ENCODE assay signal across 8 cellular contexts in the genomic region with DNA sequence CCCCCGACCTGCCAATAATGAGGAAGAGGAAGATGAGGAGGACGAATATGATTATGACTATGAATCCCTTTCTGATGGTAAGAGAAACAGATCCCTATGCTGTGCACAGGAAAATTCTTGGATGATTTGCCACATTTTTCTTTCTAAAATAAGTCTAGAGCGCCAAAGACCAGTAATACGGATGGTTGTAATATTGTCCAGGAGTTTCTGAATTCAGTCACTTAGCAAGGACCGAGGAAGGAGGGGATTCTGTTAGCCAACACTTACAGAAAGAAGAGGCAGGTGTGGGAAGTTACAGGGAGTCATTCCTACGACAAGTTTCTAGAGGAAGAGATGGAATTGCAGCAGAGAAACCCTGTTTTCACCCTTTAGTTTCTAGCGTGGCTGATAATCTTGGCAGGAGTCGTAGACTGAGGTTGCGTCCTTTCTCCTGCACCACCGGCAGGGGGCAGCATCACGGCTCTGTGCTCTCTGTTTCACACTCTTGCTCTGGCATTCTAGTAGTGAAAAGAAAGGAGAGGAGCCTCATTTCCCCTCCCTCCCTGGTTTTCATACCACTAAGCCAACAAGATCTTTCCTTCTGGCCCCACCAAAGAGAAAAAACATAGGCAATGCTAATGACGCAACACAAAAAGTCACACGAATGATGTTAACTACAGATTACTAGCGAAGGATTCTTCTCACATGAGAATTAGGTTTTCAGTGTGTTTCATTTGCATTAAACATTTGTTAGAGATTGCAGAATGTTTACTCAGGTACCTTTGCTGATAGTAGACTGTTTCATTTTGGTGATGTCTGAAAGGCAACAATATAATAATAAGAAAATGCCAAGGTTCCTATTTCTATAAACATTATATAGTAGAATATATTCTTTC.
DNase-seq lines count a peak whose midpoint lies in the region; ATAC-seq and TF ChIP-seq lines count a peak whose summit lies in the region.

No MANE protein-coding gene starts in this region.

- H3K27me3 Mint-ChIP-seq in Caco-2 (ENCODE audit: insufficient read depth, unreplicated experiment) (no peaks in the 10 kb centered on the region), T-cell (peaks cover 13 to 32% of the 10 kb centered on the region in 2 donors)

- DNase-seq in Caco-2 = peak; percentile 56 to 79
- DNase-seq in KBM-7 = peak; percentile 60
- DNase-seq in T-cell = peak in 32 of 34 experiments; percentile 1 to 49 (median 29)
- peak; percentile 41 to 58 (median 48) for DNase-seq in adrenal gland
- peak in 33 of 51 donors; percentile 1 to 58 (median 11) for DNase-seq in hypothalamus (lab: John Stamatoyannopoulos, UW)
- peak; percentile 9 to 35 for DNase-seq in stimulated activated CD4-positive, alpha-beta T cell treated with anti-CD3 and anti-CD28 coated beads, Interleukin-1b, Interleukin-23, amount 100 ng/mL, for 1 hour (ENCODE audit: low read depth in 2 of 2)
- no peak for DNase-seq in amniotic stem cell (lab: John Stamatoyannopoulos, UW)

- H3K36me3 ChIP-seq in Caco-2 (ENCODE audit: control insufficient read depth, insufficient read depth, low read length) = no peaks in the 10 kb centered on the region
- H3K36me3 ChIP-seq in adrenal gland (replicated peaks in 1 of 2) = no peaks in the 10 kb centered on the region

- no peaks in the 10 kb centered on the region for H3K27me3 ChIP-seq in Caco-2 (replicated peaks; ENCODE audit: control insufficient read depth, insufficient read depth, low read length)
- no peaks in the 10 kb centered on the region for H3K27me3 ChIP-seq in adrenal gland

- ATAC-seq in GM19455 (IDR thresholded peaks at IDR 0.05; ENCODE audit: unreplicated experiment) = peak; percentile 81
- ATAC-seq in T-cell (replicated peaks in 1 of 4) = peak in 3 of 4 experiments; percentile 48 to 63 (median 56)

- no TSS peak for BruUV-seq in Caco-2 (replicated peaks; lab: Mats Ljungman, UMichigan)

- 49 to 58% (median 52%) methylated on average over 14 of the region's 14 CpGs for WGBS in adrenal gland, 4 donors

- TF ChIP-seq POLR2A in adrenal gland (IDR thresholded peaks at IDR 0.05) = no peak

- H3K4me1 ChIP-seq in Caco-2 (no peaks in the 10 kb centered on the region), adrenal gland (replicated peaks in 1 of 2) (peaks cover 0 to 16% of the 10 kb centered on the region in 2 donors)

- TF ChIP-seq CTCF in Caco-2 (IDR thresholded peaks at IDR 0.05; ENCODE audit: insufficient read depth in 1 of 2, low read depth in 1 of 2, low read length in 1 of 2, severe bottlenecking in 1 of 2, unreplicated experiment in 1 of 2) (peak; percentile 93 to 95), adrenal gland (IDR thresholded peaks at IDR 0.05) (peak; percentile 71 to 94 (median 76))

- H3K36me3 Mint-ChIP-seq in Caco-2 (ENCODE audit: insufficient read depth, unreplicated experiment) (peaks cover 17% of the 10 kb centered on the region), T-cell (no peaks in the 10 kb centered on the region)

- H3K4me1 Mint-ChIP-seq in Caco-2 (ENCODE audit: low read depth, unreplicated experiment) = peaks cover 9% of the 10 kb centered on the region
- H3K4me1 Mint-ChIP-seq in T-cell = peaks cover 6 to 10% (median 7%) of the 10 kb centered on the region in 3 donors

- H3K9me3 ChIP-seq in Caco-2 (no peaks in the 10 kb centered on the region), adrenal gland (replicated peaks in 1 of 3) (no peaks in the 10 kb centered on the region)

- CTCF ChIA-PET in Caco-2 (lab: Charles Lee) (interaction anchor here (1.4 kb wide), 1 partner anchor 40 kb away, joined by 3 read pairs; no protein-coding TSS in a partner anchor), T-cell (lab: Charles Lee) (interaction anchor here in 1 of 2 donors (1.4 kb wide), 1 partner anchor 40 kb away, joined by 3 read pairs; no protein-coding TSS in a partner anchor)

- intact Hi-C loops in Caco-2 (cut with micrococcal nuclease; ENCODE audit: unreplicated experiment) = loop anchor here (1.0 to 10.0 kb wide), 5 partner anchors 36 to 365 kb away; no protein-coding TSS in a partner anchor
- intact Hi-C loops in adrenal gland (cut with DNase I) = no loop called here

- in situ Hi-C loops in KBM-7 (cut with MboI; ENCODE audit: low pct_unique_long_range_greater_than_20kb, low sequenced_read_pairs) = no loop called here

- H3K27ac Mint-ChIP-seq in Caco-2 (ENCODE audit: unreplicated experiment) (no peak overlapping the region), T-cell (no peak overlapping the region)

- H3K9me3 Mint-ChIP-seq in Caco-2 (ENCODE audit: unreplicated experiment) (peaks cover 9% of the 10 kb centered on the region), T-cell (no peaks in the 10 kb centered on the region)

- H3K4me3 Mint-ChIP-seq in Caco-2 (ENCODE audit: unreplicated experiment) = no peak overlapping the region
- H3K4me3 Mint-ChIP-seq in T-cell = no peak overlapping the region

- POLR2A ChIA-PET in Caco-2 (lab: Charles Lee) = no interaction called here
- POLR2A ChIA-PET in T-cell (lab: Charles Lee) = no interaction called here

- H3K4me3 ChIP-seq in Caco-2 (ENCODE audit: low read depth, low read length) (no peak overlapping the region), adrenal gland (peak overlapping the region in 1 of 4 donors; percentile 21)

- no peak overlapping the region for H3K27ac ChIP-seq in adrenal gland
